Comparison of ENCODE assay signal across 20 cellular contexts in genomic region chr3:45125550-45126026, GRCh38. TPM values are rescaled to one million over a fixed set of nuclear protein-coding genes. Genes with fewer than 3 reads are reported as not detected.
DNase-seq lines count a peak whose midpoint lies in the region; ATAC-seq, FAIRE-seq and TF ChIP-seq lines count a peak whose summit lies in the region.
"Had no signal": no experiment of that assay in that cellular context is flagged by ENCODE, and none has a peak within 500 bp of the region (broad histone marks: within the 10 kb centered on the region; RNA-seq: fewer than 3 reads in every experiment).

No MANE protein-coding gene starts in this region.

- peak in 1 of 4 donors; percentile 46 for TF ChIP-seq EP300 in upper lobe of left lung (IDR thresholded peaks at IDR 0.05)

- FAIRE-seq in GM19239 (lab: Jason Lieb, UNC) = no peak
- FAIRE-seq: G401.6, GM12891, H54 had no signal

- no peak for DNase-seq in activated naive CD8-positive, alpha-beta T cell treated with anti-CD3 and anti-CD28 coated beads, Interleukin-2, amount 10 ng/mL, durations not matched to agents 7 days and 5 days
- DNase-seq in activated naive CD8-positive, alpha-beta T cell treated with anti-CD3 and anti-CD28 coated beads for 36 hours = no peak
- DNase-seq in lung (ENCODE audit: low spot score) = peak; percentile 63
- peak in 1 of 2 donors; percentile 88 for DNase-seq in upper lobe of left lung
- DNase-seq in UCSD-AML1 (lab: John Stamatoyannopoulos, UW; ENCODE audit: unreplicated experiment) = no peak
- DNase-seq in GM19239 (ENCODE audit: insufficient read length, low spot score) = no peak
- DNase-seq: activated B cell treated with CpG ODN at 0.5 μM for 24 hours; activated naive CD4-positive, alpha-beta T cell treated with anti-CD3 and anti-CD28 coated beads, Interleukin-2, amount 50 U/mL, for 16 hours; Caco-2; foreskin melanocyte; NCI-H2081; NCI-H82; sigmoid colon; stimulated activated CD4-positive, alpha-beta T cell treated with anti-CD3 and anti-CD28 coated beads, Interleukin-4, amount 100 ng/mL, for 4 hours had no signal

- H3K4me1 ChIP-seq in lung (ENCODE audit: control insufficient read depth in 2 of 2, insufficient read depth in 2 of 2, low read length in 2 of 2) = peaks cover 7% of the 10 kb centered on the region in 2 donors
- H3K4me1 ChIP-seq in upper lobe of left lung = peaks cover 0 to 5% (median 0%) of the 10 kb centered on the region in 4 donors

- H3K36me3 Mint-ChIP-seq in activated naive CD8-positive, alpha-beta T cell treated with anti-CD3 and anti-CD28 coated beads, Interleukin-2, amount 10 ng/mL, durations not matched to agents 7 days and 5 days = peaks cover 12% of the 10 kb centered on the region
- no peaks in the 10 kb centered on the region for H3K36me3 Mint-ChIP-seq in activated naive CD8-positive, alpha-beta T cell treated with anti-CD3 and anti-CD28 coated beads for 36 hours
- peaks cover 6% of the 10 kb centered on the region for H3K36me3 Mint-ChIP-seq in dendritic cell treated with granulocyte-macrophage colony-stimulating factor and Interleukin-4, amounts not matched to agents 40 ng/mL and 50 ng/mL, for 4 days (ENCODE audit: low read depth)
- H3K36me3 Mint-ChIP-seq: type B pancreatic cell had no signal

- H3K4me3 Mint-ChIP-seq in activated naive CD8-positive, alpha-beta T cell treated with anti-CD3 and anti-CD28 coated beads, Interleukin-2, amount 10 ng/mL, durations not matched to agents 7 days and 5 days = no peak overlapping the region
- no peak overlapping the region for H3K4me3 Mint-ChIP-seq in activated naive CD8-positive, alpha-beta T cell treated with anti-CD3 and anti-CD28 coated beads for 36 hours
- H3K4me3 Mint-ChIP-seq in dendritic cell treated with granulocyte-macrophage colony-stimulating factor and Interleukin-4, amounts not matched to agents 40 ng/mL and 50 ng/mL, for 4 days = no peak overlapping the region
- H3K4me3 Mint-ChIP-seq: activated B cell treated with CpG ODN at 0.5 μM for 24 hours, type B pancreatic cell had no signal

- H3K4me3 ChIP-seq in lung (no peak overlapping the region), upper lobe of left lung (no peak overlapping the region)
- H3K4me3 ChIP-seq: sigmoid colon had no signal

- no peaks in the 10 kb centered on the region for H3K36me3 ChIP-seq in lung (ENCODE audit: control insufficient read depth in 2 of 2, insufficient read depth in 2 of 2, low read length in 2 of 2)
- H3K36me3 ChIP-seq in upper lobe of left lung = no peaks in the 10 kb centered on the region
- H3K36me3 ChIP-seq: sigmoid colon had no signal

- H3K9me3 ChIP-seq in lung (ENCODE audit: control insufficient read depth in 2 of 2, insufficient read depth in 1 of 2, low read length in 1 of 2) (no peaks in the 10 kb centered on the region), upper lobe of left lung (no peaks in the 10 kb centered on the region)
- H3K9me3 ChIP-seq: Caco-2, sigmoid colon had no signal

- peaks cover 29% of the 10 kb centered on the region for H3K27me3 Mint-ChIP-seq in activated naive CD8-positive, alpha-beta T cell treated with anti-CD3 and anti-CD28 coated beads, Interleukin-2, amount 10 ng/mL, durations not matched to agents 7 days and 5 days
- peaks cover 43% of the 10 kb centered on the region for H3K27me3 Mint-ChIP-seq in activated naive CD8-positive, alpha-beta T cell treated with anti-CD3 and anti-CD28 coated beads for 36 hours
- no peaks in the 10 kb centered on the region for H3K27me3 Mint-ChIP-seq in dendritic cell treated with granulocyte-macrophage colony-stimulating factor and Interleukin-4, amounts not matched to agents 40 ng/mL and 50 ng/mL, for 4 days
- H3K27me3 Mint-ChIP-seq: type B pancreatic cell had no signal

- TF ChIP-seq CTCF in lung (IDR thresholded peaks at IDR 0.05; ENCODE audit: control extremely low read depth, extremely low read depth) = no peak
- TF ChIP-seq CTCF in upper lobe of left lung (IDR thresholded peaks at IDR 0.05) = no peak

- intact Hi-C loops in dendritic cell treated with granulocyte-macrophage colony-stimulating factor and Interleukin-4, amounts not matched to agents 40 ng/mL and 50 ng/mL, for 4 days (cut with micrococcal nuclease) = no loop called here

- 67 to 95% methylated on average over 2 of the region's 2 CpGs for WGBS in lung, 2 donors
- 61 to 75% methylated on average over 2 of the region's 2 CpGs for WGBS in upper lobe of left lung, 2 donors

- peak; percentile 14 for ATAC-seq in activated naive CD8-positive, alpha-beta T cell treated with anti-CD3 and anti-CD28 coated beads, Interleukin-2, amount 10 ng/mL, durations not matched to agents 7 days and 5 days (ENCODE audit: low read depth)
- ATAC-seq in lung (ENCODE audit: insufficient read depth, low FRiP score) (peak; percentile 56), upper lobe of left lung (ENCODE audit: low FRiP score in 2 of 2) (peak; percentile 52 to 93), GM19023 (IDR thresholded peaks at IDR 0.05; ENCODE audit: unreplicated experiment) (no peak)

- POLR2A ChIA-PET in activated naive CD8-positive, alpha-beta T cell treated with anti-CD3 and anti-CD28 coated beads, Interleukin-2, amount 10 ng/mL, durations not matched to agents 7 days and 5 days (lab: Charles Lee) = no interaction called here

- H3K27ac ChIP-seq in lung (ENCODE audit: low read depth in 1 of 2, low read length in 1 of 2) = peak overlapping the region in 1 of 2 donors; percentile 88
- no peak overlapping the region for H3K27ac ChIP-seq in upper lobe of left lung

- H3K27ac Mint-ChIP-seq in activated naive CD8-positive, alpha-beta T cell treated with anti-CD3 and anti-CD28 coated beads, Interleukin-2, amount 10 ng/mL, durations not matched to agents 7 days and 5 days = no peak overlapping the region
- no peak overlapping the region for H3K27ac Mint-ChIP-seq in activated naive CD8-positive, alpha-beta T cell treated with anti-CD3 and anti-CD28 coated beads for 36 hours
- H3K27ac Mint-ChIP-seq in dendritic cell treated with granulocyte-macrophage colony-stimulating factor and Interleukin-4, amounts not matched to agents 40 ng/mL and 50 ng/mL, for 4 days = peak overlapping the region; percentile 61
- H3K27ac Mint-ChIP-seq: activated B cell treated with CpG ODN at 0.5 μM for 24 hours, type B pancreatic cell had no signal

- H3K9me3 Mint-ChIP-seq in activated naive CD8-positive, alpha-beta T cell treated with anti-CD3 and anti-CD28 coated beads, Interleukin-2, amount 10 ng/mL, durations not matched to agents 7 days and 5 days = no peaks in the 10 kb centered on the region
- H3K9me3 Mint-ChIP-seq in activated naive CD8-positive, alpha-beta T cell treated with anti-CD3 and anti-CD28 coated beads for 36 hours = no peaks in the 10 kb centered on the region
- no peaks in the 10 kb centered on the region for H3K9me3 Mint-ChIP-seq in dendritic cell treated with granulocyte-macrophage colony-stimulating factor and Interleukin-4, amounts not matched to agents 40 ng/mL and 50 ng/mL, for 4 days
- H3K9me3 Mint-ChIP-seq: activated B cell treated with CpG ODN at 0.5 μM for 24 hours, type B pancreatic cell had no signal

- peak in 1 of 4 donors; percentile 12 for TF ChIP-seq POLR2A in upper lobe of left lung (IDR thresholded peaks at IDR 0.05)

- H3K27me3 ChIP-seq in lung (ENCODE audit: control insufficient read depth, insufficient read depth) (no peaks in the 10 kb centered on the region), upper lobe of left lung (no peaks in the 10 kb centered on the region)
- H3K27me3 ChIP-seq: sigmoid colon had no signal

- peaks cover 24% of the 10 kb centered on the region for H3K4me1 Mint-ChIP-seq in activated naive CD8-positive, alpha-beta T cell treated with anti-CD3 and anti-CD28 coated beads, Interleukin-2, amount 10 ng/mL, durations not matched to agents 7 days and 5 days
- H3K4me1 Mint-ChIP-seq in activated naive CD8-positive, alpha-beta T cell treated with anti-CD3 and anti-CD28 coated beads for 36 hours = peaks cover 8% of the 10 kb centered on the region
- peaks cover 58% of the 10 kb centered on the region for H3K4me1 Mint-ChIP-seq in dendritic cell treated with granulocyte-macrophage colony-stimulating factor and Interleukin-4, amounts not matched to agents 40 ng/mL and 50 ng/mL, for 4 days (ENCODE audit: low read depth)
- H3K4me1 Mint-ChIP-seq: activated B cell treated with CpG ODN at 0.5 μM for 24 hours had no signal

RNA-seq across cellular contexts. Expression of gene CDCP1, which starts 20.6 kb away (rescaled TPM):
- 1 to 10 TPM; 7.1 to 8.7 TPM for total RNA-seq in activated naive CD8-positive, alpha-beta T cell treated with anti-CD3 and anti-CD28 coated beads, Interleukin-2, amount 10 ng/mL, durations not matched to agents 7 days and 5 days
- 1 to 10 TPM in 1 of 2 experiments, under 1 TPM in 1; 0.82 to 1.1 TPM for total RNA-seq in activated naive CD8-positive, alpha-beta T cell treated with anti-CD3 and anti-CD28 coated beads for 36 hours
- total RNA-seq in lung = 10 to 100 TPM in 1 of 2 donors, 1 to 10 TPM in 1; 1.6 to 20.7 TPM
- polyA plus RNA-seq in lung = 1 to 10 TPM; 3.6 to 4.8 TPM
- 10 to 100 TPM in 5 of 6 donors, 1 to 10 TPM in 1; 9.9 to 32.7 (median 19.2) TPM for total RNA-seq in upper lobe of left lung
- total RNA-seq: activated B cell treated with CpG ODN at 0.5 μM for 24 hours had no signal
